ENCODE assay signal across 9 cellular contexts in genomic region chr15:32908135-32908801, GRCh38.
A peak's percentile ranks its signal among the peaks of the same experiment; 100 is the strongest.
DNase-seq lines count a peak whose midpoint lies in the region; ATAC-seq and TF ChIP-seq lines count a peak whose summit lies in the region.
"Had no signal": no experiment of that assay in that cellular context is flagged by ENCODE, and none has a peak within 500 bp of the region (broad histone marks: within the 10 kb centered on the region; RNA-seq: fewer than 3 reads in every experiment).

No MANE protein-coding gene starts in this region.

- H3K4me1 ChIP-seq in mammary epithelial cell (ENCODE audit: insufficient read depth, low read length): no peaks in the 10 kb centered on the region
- no peaks in the 10 kb centered on the region for H3K4me1 ChIP-seq in breast epithelium

- BruUV-seq in mammary epithelial cell (replicated peaks; lab: Mats Ljungman, UMichigan): no TSS peak

- ATAC-seq in GM21390 (IDR thresholded peaks at IDR 0.05; ENCODE audit: unreplicated experiment) (peak; percentile 90), HG03469 (IDR thresholded peaks at IDR 0.05; ENCODE audit: unreplicated experiment) (peak; percentile 76)

- H4K20me1 ChIP-seq in mammary epithelial cell (ENCODE audit: insufficient read depth, low read length): no peaks in the 10 kb centered on the region

- DNase-seq in CD14-positive monocyte (ENCODE audit: low spot score) (no peak), foreskin fibroblast (peak; percentile 32 to 56), mammary epithelial cell (no peak), breast epithelium (ENCODE audit: low spot score in 2 of 2) (no peak)
- no peak for DNase-seq in activated naive CD4-positive, alpha-beta T cell treated with anti-CD3 and anti-CD28 coated beads, Interleukin-2, amount 50 U/mL, for 16 hours
- DNase-seq in activated CD4-positive, CD25-positive, alpha-beta regulatory T cell (lab: John Stamatoyannopoulos, UW): no peak

- intact Hi-C loops in CD14-positive monocyte (cut with micrococcal nuclease): loop anchor here in 1 of 2 donors (5.0 kb wide), 1 partner anchor 36 kb away; no protein-coding TSS in a partner anchor
- intact Hi-C loops in mammary epithelial cell (cut with micrococcal nuclease): no loop called here
- intact Hi-C loops in breast epithelium (cut with DNase I; ENCODE audit: low total_unique reads): no loop called here

- CTCF ChIA-PET in mammary epithelial cell (lab: Charles Lee; ENCODE audit: low non-redundant PET): interaction anchor here (0.6 to 0.7 kb wide), 2 partner anchors 48 to 85 kb away, joined by 3 to 13 read pairs; no protein-coding TSS in a partner anchor

- peaks cover 0 to under 1% of the 10 kb centered on the region in 2 donors for H3K36me3 Mint-ChIP-seq in CD14-positive monocyte

- H3K4me2 ChIP-seq in mammary epithelial cell (ENCODE audit: insufficient read depth, low read depth, low read length): no peak overlapping the region

- H3K36me3 ChIP-seq in mammary epithelial cell (ENCODE audit: insufficient read depth, low read length): no peaks in the 10 kb centered on the region
- H3K36me3 ChIP-seq in breast epithelium: no peaks in the 10 kb centered on the region
- H3K36me3 ChIP-seq: SJSA1 had no signal

- H3K27me3 Mint-ChIP-seq in CD14-positive monocyte (ENCODE audit: low read depth in 3 of 3): peaks cover 0 to 3% (median 0%) of the 10 kb centered on the region in 3 donors

- H3K4me3 Mint-ChIP-seq in CD14-positive monocyte: peak overlapping the region; percentile 43 to 78

- H2AFZ ChIP-seq in mammary epithelial cell (ENCODE audit: low read depth, low read length): no peak overlapping the region

- dilution Hi-C loops in mammary epithelial cell (cut with HindIII; ENCODE audit: low sequenced_read_pairs): no loop called here

- 100% methylated on average over 3 of the region's 5 CpGs for WGBS in mammary epithelial cell (ENCODE audit: low coverage, missing lambda C conversion rate)

- TF ChIP-seq POLR2A in breast epithelium (IDR thresholded peaks at IDR 0.05): no peak

- in situ Hi-C loops in mammary epithelial cell (cut with MboI; ENCODE audit: low sequenced_read_pairs in 2 of 2): no loop called here

- peak overlapping the region; percentile 57 to 93 (median 89) for H3K27ac Mint-ChIP-seq in CD14-positive monocyte

- H3K9me3 ChIP-seq in mammary epithelial cell (replicated peaks; ENCODE audit: insufficient read depth, low read length) (no peaks in the 10 kb centered on the region), breast epithelium (no peaks in the 10 kb centered on the region)
- H3K9me3 ChIP-seq: SJSA1 had no signal

- H3K27ac ChIP-seq in mammary epithelial cell (ENCODE audit: insufficient read depth, low read depth, low read length) (no peak overlapping the region), breast epithelium (no peak overlapping the region)
- H3K27ac ChIP-seq: SJSA1 had no signal

- no peak for TF ChIP-seq CTCF in CD14-positive monocyte (IDR thresholded peaks at IDR 0.05)
- no peak for TF ChIP-seq CTCF in foreskin fibroblast (IDR thresholded peaks at IDR 0.05; ENCODE audit: low read depth, low read length)
- TF ChIP-seq CTCF in mammary epithelial cell (conservative IDR thresholded peaks at IDR 0.05 in 1 of 2, IDR thresholded peaks at IDR 0.05 in 1 of 2; ENCODE audit: extremely low read depth in 1 of 2, insufficient read depth in 1 of 2, low read depth in 1 of 2, low read length in 2 of 2): no peak
- no peak for TF ChIP-seq CTCF in breast epithelium (IDR thresholded peaks at IDR 0.05)

- peaks cover 40% of the 10 kb centered on the region for H3K4me1 Mint-ChIP-seq in CD14-positive monocyte

- peaks cover 0 to 1% (median 0%) of the 10 kb centered on the region in 7 donors for H3K9me3 Mint-ChIP-seq in CD14-positive monocyte

- H3K4me3 ChIP-seq in foreskin fibroblast (ENCODE audit: low read depth in 1 of 2, low read length in 2 of 2) (no peak overlapping the region), mammary epithelial cell (replicated peaks in 1 of 3; ENCODE audit: insufficient read depth in 1 of 3, low read depth in 2 of 3, low read length in 3 of 3) (no peak overlapping the region), breast epithelium (no peak overlapping the region)
- H3K4me3 ChIP-seq: SJSA1 had no signal

- no peaks in the 10 kb centered on the region for H3K79me2 ChIP-seq in mammary epithelial cell (ENCODE audit: insufficient read depth, low read length)

- no peak overlapping the region for H3K9ac ChIP-seq in mammary epithelial cell (ENCODE audit: insufficient read depth, low read length)

- H3K27me3 ChIP-seq in mammary epithelial cell (ENCODE audit: insufficient read depth, low read length) (no peaks in the 10 kb centered on the region), breast epithelium (no peaks in the 10 kb centered on the region)
- H3K27me3 ChIP-seq: SJSA1 had no signal

Comparison
In these comparisons a context has a peak if more than half of its experiments do, and no peak if none do; other contexts are left out.
1. DNase-seq: peak in foreskin fibroblast (2 of 2); none in CD14-positive monocyte (single experiment), mammary epithelial cell (single experiment), activated naive CD4-positive, alpha-beta T cell treated with anti-CD3 and anti-CD28 coated beads, Interleukin-2, amount 50 U/mL, for 16 hours (single experiment), breast epithelium (0 of 2) and activated CD4-positive, CD25-positive, alpha-beta regulatory T cell (0 of 4).